Comparison of ENCODE assay signal across 17 cellular contexts in genomic region chr19:16621165-16621800, GRCh38. TPM values are rescaled to one million over a fixed set of nuclear protein-coding genes. Genes with fewer than 3 reads are reported as not detected.
DNase-seq lines count a peak whose midpoint lies in the region; ATAC-seq and TF ChIP-seq lines count a peak whose summit lies in the region.
"Had no signal": no experiment of that assay in that cellular context is flagged by ENCODE, and none has a peak within 500 bp of the region (broad histone marks: within the 10 kb centered on the region; RNA-seq: fewer than 3 reads in every experiment).

No MANE protein-coding gene starts in this region.

- no peaks in the 10 kb centered on the region for H3K9me3 Mint-ChIP-seq in activated CD4-positive, alpha-beta T cell treated with anti-CD3 and anti-CD28 coated beads, Interleukin-2, amount 10 ng/mL, durations not matched to agents 7 days and 5 days
- H3K9me3 Mint-ChIP-seq in neural crest cell: no peaks in the 10 kb centered on the region
- no peaks in the 10 kb centered on the region for H3K9me3 Mint-ChIP-seq in stimulated activated naive B cell treated with anti-CD40 and anti-IgM and Interleukin-4, amounts not matched to agents 10 μg/mL and 1 μg/mL and 100 μg/mL, for 72 hours

- TF ChIP-seq CTCF in VCaP (conservative IDR thresholded peaks at IDR 0.05) (no peak), neural crest cell (conservative IDR thresholded peaks at IDR 0.05) (no peak)

- no peak for DNase-seq in activated CD4-positive, alpha-beta T cell treated with anti-CD3 and anti-CD28 coated beads, Interleukin-2, amount 10 ng/mL, durations not matched to agents 7 days and 5 days
- DNase-seq in activated CD4-positive, alpha-beta T cell treated with anti-CD3 and anti-CD28 coated beads for 48 hours: no peak
- no peak for DNase-seq in neural crest cell (ENCODE audit: low read depth, low spot score)
- DNase-seq in stimulated activated naive B cell treated with anti-CD40 and anti-IgM and Interleukin-4, amounts not matched to agents 10 μg/mL and 1 μg/mL and 100 μg/mL, for 72 hours: no peak
- DNase-seq in hypothalamus (lab: John Stamatoyannopoulos, UW): no peak
- DNase-seq in A172 (ENCODE audit: low spot score): no peak
- DNase-seq: 8988T, COR-L47, DMS53, Kasumi-1, NCI-H1417, NCI-H2029, NCI-H510A treated with DMSO at 0.1 percent for 48 hours, SHP77 treated with DMSO at 0.1 percent for 48 hours had no signal

- ATAC-seq in stimulated activated naive B cell treated with anti-CD40 and anti-IgM and Interleukin-4, amounts not matched to agents 10 μg/mL and 1 μg/mL and 100 μg/mL, for 72 hours (replicated peaks): no peak
- ATAC-seq in HG03045 (IDR thresholded peaks at IDR 0.05; ENCODE audit: unreplicated experiment): no peak

- peaks cover 9% of the 10 kb centered on the region for H3K36me3 Mint-ChIP-seq in activated CD4-positive, alpha-beta T cell treated with anti-CD3 and anti-CD28 coated beads, Interleukin-2, amount 10 ng/mL, durations not matched to agents 7 days and 5 days (ENCODE audit: low read depth)
- no peaks in the 10 kb centered on the region for H3K36me3 Mint-ChIP-seq in neural crest cell (ENCODE audit: low read depth)
- H3K36me3 Mint-ChIP-seq in stimulated activated naive B cell treated with anti-CD40 and anti-IgM and Interleukin-4, amounts not matched to agents 10 μg/mL and 1 μg/mL and 100 μg/mL, for 72 hours: peaks cover 23 to 27% of the 10 kb centered on the region in 2 donors

- POLR2A ChIA-PET in activated CD4-positive, alpha-beta T cell treated with anti-CD3 and anti-CD28 coated beads, Interleukin-2, amount 10 ng/mL, durations not matched to agents 7 days and 5 days (lab: Charles Lee): no interaction called here

- H3K27me3 Mint-ChIP-seq in activated CD4-positive, alpha-beta T cell treated with anti-CD3 and anti-CD28 coated beads, Interleukin-2, amount 10 ng/mL, durations not matched to agents 7 days and 5 days: no peaks in the 10 kb centered on the region
- no peaks in the 10 kb centered on the region for H3K27me3 Mint-ChIP-seq in neural crest cell (ENCODE audit: low read depth)
- no peaks in the 10 kb centered on the region for H3K27me3 Mint-ChIP-seq in stimulated activated naive B cell treated with anti-CD40 and anti-IgM and Interleukin-4, amounts not matched to agents 10 μg/mL and 1 μg/mL and 100 μg/mL, for 72 hours

- CTCF ChIA-PET in activated CD4-positive, alpha-beta T cell treated with anti-CD3 and anti-CD28 coated beads, Interleukin-2, amount 10 ng/mL, durations not matched to agents 7 days and 5 days (lab: Charles Lee): no interaction called here

- H3K27ac ChIP-seq in VCaP: peak overlapping the region; percentile 1; the same call in 1 of the 2 replicates
- H3K27ac ChIP-seq: C4-2B had no signal

- H3K4me1 Mint-ChIP-seq in activated CD4-positive, alpha-beta T cell treated with anti-CD3 and anti-CD28 coated beads, Interleukin-2, amount 10 ng/mL, durations not matched to agents 7 days and 5 days: peaks cover 52% of the 10 kb centered on the region
- peaks cover 18% of the 10 kb centered on the region for H3K4me1 Mint-ChIP-seq in neural crest cell
- H3K4me1 Mint-ChIP-seq in stimulated activated naive B cell treated with anti-CD40 and anti-IgM and Interleukin-4, amounts not matched to agents 10 μg/mL and 1 μg/mL and 100 μg/mL, for 72 hours: peaks cover 68 to 92% of the 10 kb centered on the region in 2 donors

- H3K4me3 Mint-ChIP-seq in activated CD4-positive, alpha-beta T cell treated with anti-CD3 and anti-CD28 coated beads, Interleukin-2, amount 10 ng/mL, durations not matched to agents 7 days and 5 days: no peak overlapping the region
- H3K4me3 Mint-ChIP-seq in neural crest cell: peak overlapping the region; percentile 38
- H3K4me3 Mint-ChIP-seq in stimulated activated naive B cell treated with anti-CD40 and anti-IgM and Interleukin-4, amounts not matched to agents 10 μg/mL and 1 μg/mL and 100 μg/mL, for 72 hours: no peak overlapping the region

- peak overlapping the region; percentile 19 for H3K27ac Mint-ChIP-seq in activated CD4-positive, alpha-beta T cell treated with anti-CD3 and anti-CD28 coated beads, Interleukin-2, amount 10 ng/mL, durations not matched to agents 7 days and 5 days
- H3K27ac Mint-ChIP-seq in neural crest cell (ENCODE audit: unreplicated experiment): peak overlapping the region; percentile 63
- peak overlapping the region; percentile 48 for H3K27ac Mint-ChIP-seq in stimulated activated naive B cell treated with anti-CD40 and anti-IgM and Interleukin-4, amounts not matched to agents 10 μg/mL and 1 μg/mL and 100 μg/mL, for 72 hours

RNA-seq across cellular contexts. Expression of gene MED26, which starts 6.7 kb away (rescaled TPM):
- total RNA-seq in activated CD4-positive, alpha-beta T cell treated with anti-CD3 and anti-CD28 coated beads, Interleukin-2, amount 10 ng/mL, durations not matched to agents 7 days and 5 days: 10 to 100 TPM; 14.6 to 15.6 TPM
- 11.7 and 11.8 TPM in 2 replicates for total RNA-seq in neural crest cell
- total RNA-seq in A172 (2014; rRNA removed; shearing (Covaris generic)): 8.5 and 10.0 TPM in 2 replicates

RNA-seq across cellular contexts. Expression of gene SMIM7, which starts 38.7 kb away (rescaled TPM):
- total RNA-seq in activated CD4-positive, alpha-beta T cell treated with anti-CD3 and anti-CD28 coated beads, Interleukin-2, amount 10 ng/mL, durations not matched to agents 7 days and 5 days: 10 to 100 TPM; 58.4 to 59.6 TPM
- total RNA-seq in neural crest cell: 78.7 and 79.1 TPM in 2 replicates
- 132 and 134 TPM in 2 replicates for total RNA-seq in A172 (2014; rRNA removed; shearing (Covaris generic))

RNA-seq across cellular contexts. Expression of gene TMEM38A, which starts 39.7 kb away (rescaled TPM):
- 1 to 10 TPM; 1.1 to 1.7 TPM for total RNA-seq in activated CD4-positive, alpha-beta T cell treated with anti-CD3 and anti-CD28 coated beads, Interleukin-2, amount 10 ng/mL, durations not matched to agents 7 days and 5 days
- 3.4 and 4.4 TPM in 2 replicates for total RNA-seq in neural crest cell
- total RNA-seq in A172 (2014; rRNA removed; shearing (Covaris generic)): 7.3 and 10.2 TPM in 2 replicates

RNA-seq across cellular contexts. Expression of gene SLC35E1, which starts 49.1 kb away (rescaled TPM):
- 10 to 100 TPM; 40.6 to 43.1 TPM for total RNA-seq in activated CD4-positive, alpha-beta T cell treated with anti-CD3 and anti-CD28 coated beads, Interleukin-2, amount 10 ng/mL, durations not matched to agents 7 days and 5 days
- total RNA-seq in neural crest cell: 30.4 and 32.5 TPM in 2 replicates
- 29.1 TPM in 2 replicates for total RNA-seq in A172 (2014; rRNA removed; shearing (Covaris generic))
